15 cellular contexts compared by ENCODE assay signal in the genomic region with DNA sequence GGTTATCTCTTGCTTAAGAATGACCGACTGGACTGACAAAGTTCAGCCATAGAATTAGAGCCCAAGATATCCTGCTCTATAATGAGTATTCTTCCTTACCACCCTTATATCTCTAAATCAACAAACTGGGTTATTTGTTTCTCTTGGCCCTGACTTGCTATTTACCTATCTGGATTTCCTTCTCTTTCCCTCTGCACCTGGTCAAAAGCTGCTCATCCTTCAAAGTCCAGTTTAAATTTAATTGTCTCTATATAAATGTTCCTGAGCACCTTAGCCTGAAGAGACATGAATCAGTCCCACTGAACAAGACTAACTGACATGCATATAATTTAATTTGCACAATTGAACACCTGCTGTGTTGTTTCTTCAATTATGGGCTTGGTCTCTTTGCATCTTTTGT.
"Had no signal": no experiment of that assay in that cellular context is flagged by ENCODE, and none has a peak within 500 bp of the region (broad histone marks: within the 10 kb centered on the region; RNA-seq: fewer than 3 reads in every experiment).

No MANE protein-coding gene starts in this region.

- DNase-seq: activated CD4-positive, alpha-beta T cell treated with anti-CD3 and anti-CD28 coated beads for 48 hours; activated CD8-positive, alpha-beta T cell treated with anti-CD3 and anti-CD28 coated beads for 36 hours; activated effector memory CD4-positive, alpha-beta T cell treated with anti-CD3 and anti-CD28 coated beads, Interleukin-2, amount 50 U/mL, for 16 hours; activated naive CD4-positive, alpha-beta T cell treated with anti-CD3 and anti-CD28 coated beads, Interleukin-2, amount 50 U/mL, for 16 hours; activated T-cell treated with anti-CD3 and anti-CD28 coated beads, Interleukin-2, amount 50 U/mL, for 4 hours; aorta; brain microvascular endothelial cell; central memory CD4-positive, alpha-beta T cell; dorsolateral prefrontal cortex; stimulated activated CD4-positive, alpha-beta T cell treated with anti-CD3 and anti-CD28 coated beads, Interleukin-12 subunit alpha, Interleukin-12 subunit beta, amount 100 ng/mL, for 4 hours; stimulated activated CD4-positive, alpha-beta T cell treated with anti-CD3 and anti-CD28 coated beads, Interleukin-1b, Interleukin-23, amount 100 ng/mL, for 48 hours; stimulated activated CD8-positive, alpha-beta memory T cell treated with anti-CD3 and anti-CD28 coated beads, Interleukin-4, amount 100 ng/mL, for 48 hours; stimulated activated naive CD4-positive, alpha-beta T cell; thyroid gland had no signal

- ATAC-seq: activated CD8-positive, alpha-beta T cell treated with anti-CD3 and anti-CD28 coated beads for 36 hours; activated T-cell treated with anti-CD3 and anti-CD28 coated beads, Interleukin-2, amount 50 U/mL, for 4 hours; WTC11 had no signal
